ENCODE assay signal across 23 cellular contexts in genomic region chr16:24966599-24966998, GRCh38.
"Had no signal": no experiment of that assay in that cellular context is flagged by ENCODE, and none has a peak within 500 bp of the region (broad histone marks: within the 10 kb centered on the region; RNA-seq: fewer than 3 reads in every experiment).

No MANE protein-coding gene starts in this region.

- H3K9me3 ChIP-seq: SJSA1 had no signal

- DNase-seq: activated CD4-positive, alpha-beta T cell treated with anti-CD3 and anti-CD28 coated beads for 4 hours; activated CD8-positive, alpha-beta T cell treated with anti-CD3 and anti-CD28 coated beads for 36 hours; activated gamma-delta T cell; activated naive CD4-positive, alpha-beta T cell treated with anti-CD3 and anti-CD28 coated beads for 36 hours; activated T-cell treated with anti-CD3 and anti-CD28 coated beads, Interleukin-2, amount 50 U/mL, for 48 hours; amygdala; brain microvascular endothelial cell; KG1; NCI-H1048; NCI-H146; NCI-H1930; NCI-H2171; NCI-H2227 treated with DMSO at 0.1 percent for 48 hours; NCI-H446 treated with DMSO at 0.1 percent for 48 hours; NCI-H526 treated with DMSO at 0.1 percent for 48 hours; NCI-H82; SHP77; SW 1271 had no signal

- ATAC-seq: activated CD4-positive, CD25-positive, alpha-beta regulatory T cell treated with anti-CD3 and anti-CD28 coated beads, Interleukin-2, amount 50 U/mL, for 24 hours; activated CD8-positive, alpha-beta T cell treated with anti-CD3 and anti-CD28 coated beads for 36 hours; activated T-helper 17 cell treated with anti-CD3 and anti-CD28 coated beads, Interleukin-2, amount 50 U/mL, for 72 hours; SK-N-SH treated with all-trans-retinoic acid at 6 μM for 48 hours had no signal

- H3K27me3 Mint-ChIP-seq: activated CD8-positive, alpha-beta T cell treated with anti-CD3 and anti-CD28 coated beads for 36 hours; activated naive CD8-positive, alpha-beta T cell; activated T-helper 17 cell treated with anti-CD3 and anti-CD28 coated beads, Interleukin-2, amount 50 U/mL, for 72 hours had no signal

- H3K27ac Mint-ChIP-seq: activated CD8-positive, alpha-beta T cell treated with anti-CD3 and anti-CD28 coated beads for 36 hours; activated naive CD4-positive, alpha-beta T cell treated with anti-CD3 and anti-CD28 coated beads for 36 hours; activated T-helper 17 cell treated with anti-CD3 and anti-CD28 coated beads, Interleukin-2, amount 50 U/mL, for 72 hours had no signal

- H3K9me3 Mint-ChIP-seq: activated T-helper 17 cell treated with anti-CD3 and anti-CD28 coated beads, Interleukin-2, amount 50 U/mL, for 72 hours had no signal

- H3K4me3 Mint-ChIP-seq: activated CD8-positive, alpha-beta T cell treated with anti-CD3 and anti-CD28 coated beads for 36 hours; activated naive CD4-positive, alpha-beta T cell treated with anti-CD3 and anti-CD28 coated beads for 36 hours; activated naive CD8-positive, alpha-beta T cell; activated T-helper 17 cell treated with anti-CD3 and anti-CD28 coated beads, Interleukin-2, amount 50 U/mL, for 72 hours had no signal
